In the genomic region with DNA sequence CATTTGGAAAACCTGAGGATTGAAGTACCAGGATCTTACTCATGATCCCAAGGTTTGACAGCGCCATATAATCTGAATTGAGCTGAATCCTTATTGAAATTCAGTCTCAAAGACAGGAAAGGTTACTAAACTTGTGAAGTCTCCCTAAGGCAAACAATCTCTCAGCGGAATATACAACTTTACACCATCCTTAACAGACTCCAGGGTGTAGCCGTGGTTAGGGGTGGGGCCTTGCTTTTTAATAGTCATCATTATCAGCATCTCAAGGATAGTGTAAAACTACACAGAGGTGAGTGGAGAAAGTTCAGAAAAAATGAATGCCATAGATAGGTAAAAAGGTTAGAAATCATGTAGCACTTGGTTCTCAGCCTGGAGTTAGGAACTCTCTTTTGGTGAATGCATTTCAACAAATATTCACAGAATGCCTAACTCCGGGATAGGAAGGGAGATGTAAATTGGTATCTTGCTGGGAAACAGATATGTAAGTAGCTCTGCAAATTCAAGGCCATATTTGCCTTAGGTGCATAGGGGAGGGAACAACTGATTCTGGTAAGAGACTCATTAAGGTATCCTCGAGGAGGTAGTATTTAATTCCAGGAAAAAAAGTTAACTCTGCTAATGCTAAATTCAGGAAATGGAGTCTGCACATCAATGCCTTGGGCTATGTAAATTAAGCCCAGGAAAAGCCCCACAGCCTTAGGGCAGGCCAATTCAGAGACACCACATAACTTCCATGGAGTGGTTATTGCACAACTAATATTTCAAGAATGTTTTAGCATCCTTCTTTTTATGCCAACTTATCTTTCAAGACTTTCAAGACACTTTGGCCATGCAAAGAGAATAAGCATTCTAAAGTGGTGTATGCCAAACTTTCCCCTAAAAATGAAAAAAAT, we compare ENCODE assay signal across 23 cellular contexts.
DNase-seq lines count a peak whose midpoint lies in the region; ATAC-seq and TF ChIP-seq lines count a peak whose summit lies in the region.
"Had no signal": no experiment of that assay in that cellular context is flagged by ENCODE, and none has a peak within 500 bp of the region (broad histone marks: within the 10 kb centered on the region; RNA-seq: fewer than 3 reads in every experiment).

No MANE protein-coding gene starts in this region.

- peak; percentile 60 for DNase-seq in AG10803 (ENCODE audit: low read depth)
- peak; percentile 60 for DNase-seq in M059J (ENCODE audit: low read depth)
- DNase-seq in endodermal cell, result no peak
- peak; percentile 5 for DNase-seq in iris pigment epithelial cell (ENCODE audit: low read depth)
- DNase-seq in CD8-positive, alpha-beta T cell, result no peak
- no peak for DNase-seq in OCI-LY7 (ENCODE audit: low spot score)
- DNase-seq in stimulated activated CD4-positive, alpha-beta T cell treated with anti-CD3 and anti-CD28 coated beads, Interleukin-12 subunit alpha, Interleukin-12 subunit beta, amount 100 ng/mL, for 4 hours, result no peak
- no peak for DNase-seq in stimulated activated naive CD8-positive, alpha-beta T cell treated with anti-CD3 and anti-CD28 coated beads, Interleukin-15, amount 100 ng/mL, for 72 hours
- DNase-seq: activated CD8-positive, alpha-beta T cell treated with anti-CD3 and anti-CD28 coated beads for 36 hours; activated effector memory CD4-positive, alpha-beta T cell treated with anti-CD3 and anti-CD28 coated beads, Interleukin-2, amount 50 U/mL, for 16 hours; activated naive CD8-positive, alpha-beta T cell treated with anti-CD3 and anti-CD28 coated beads, Interleukin-2, amount 50 U/mL, for 24 hours; brain microvascular endothelial cell; DND-41; effector CD4-positive, alpha-beta T cell; erythroblast; NCI-H2029 treated with DMSO at 0.1 percent for 48 hours; NCI-H345; Right ventricle myocardium superior had no signal

- no peak for TF ChIP-seq CTCF in AG10803 (conservative IDR thresholded peaks at IDR 0.05; ENCODE audit: low read length)
- no peak for TF ChIP-seq CTCF in endodermal cell (conservative IDR thresholded peaks at IDR 0.05)
- no peak for TF ChIP-seq CTCF in CD8-positive, alpha-beta T cell (IDR thresholded peaks at IDR 0.05)
- no peak for TF ChIP-seq CTCF in OCI-LY7 (conservative IDR thresholded peaks at IDR 0.05; ENCODE audit: low read length)

- H3K79me2 ChIP-seq in OCI-LY7 (ENCODE audit: insufficient read depth, low read depth, low read length), result no peaks in the 10 kb centered on the region

- no peak overlapping the region for H3K27ac Mint-ChIP-seq in endodermal cell
- H3K27ac Mint-ChIP-seq in CD8-positive, alpha-beta T cell, result no peak overlapping the region
- H3K27ac Mint-ChIP-seq in stimulated activated naive CD8-positive, alpha-beta T cell treated with anti-CD3 and anti-CD28 coated beads, Interleukin-15, amount 100 ng/mL, for 72 hours, result no peak overlapping the region
- H3K27ac Mint-ChIP-seq: activated CD8-positive, alpha-beta T cell treated with anti-CD3 and anti-CD28 coated beads for 36 hours; activated naive CD8-positive, alpha-beta T cell treated with anti-CD3 and anti-CD28 coated beads, Interleukin-2, amount 50 U/mL, for 24 hours; IgD-negative memory B cell; memory B cell had no signal

- H4K20me1 ChIP-seq in OCI-LY7 (ENCODE audit: insufficient read depth, low read length), result no peaks in the 10 kb centered on the region
- H4K20me1 ChIP-seq: BLaER1 had no signal

- H3K36me3 ChIP-seq in endodermal cell (ENCODE audit: control insufficient read depth, insufficient read depth, low read length) (no peaks in the 10 kb centered on the region), OCI-LY7 (ENCODE audit: insufficient read depth, low read length) (no peaks in the 10 kb centered on the region)
- no peaks in the 10 kb centered on the region for H3K36me3 ChIP-seq in CD8-positive, alpha-beta T cell (ENCODE audit: insufficient read depth, low read length)
- H3K36me3 ChIP-seq: BLaER1, brain microvascular endothelial cell, HAP-1, prostate gland had no signal

- no peak overlapping the region for H3K4me2 ChIP-seq in OCI-LY7 (ENCODE audit: low read length)
- H3K4me2 ChIP-seq: BLaER1 had no signal

- no peak overlapping the region for H3K4me3 Mint-ChIP-seq in endodermal cell
- no peak overlapping the region for H3K4me3 Mint-ChIP-seq in CD8-positive, alpha-beta T cell
- no peak overlapping the region for H3K4me3 Mint-ChIP-seq in stimulated activated naive CD8-positive, alpha-beta T cell treated with anti-CD3 and anti-CD28 coated beads, Interleukin-15, amount 100 ng/mL, for 72 hours
- H3K4me3 Mint-ChIP-seq: activated CD8-positive, alpha-beta T cell treated with anti-CD3 and anti-CD28 coated beads for 36 hours; activated naive CD8-positive, alpha-beta T cell treated with anti-CD3 and anti-CD28 coated beads, Interleukin-2, amount 50 U/mL, for 24 hours; IgD-negative memory B cell; memory B cell had no signal

- H3K27ac ChIP-seq in endodermal cell (ENCODE audit: low read depth, low read length), result no peak overlapping the region
- H3K27ac ChIP-seq in CD8-positive, alpha-beta T cell (ENCODE audit: low read depth, low read length), result no peak overlapping the region
- no peak overlapping the region for H3K27ac ChIP-seq in OCI-LY7 (ENCODE audit: low read depth, low read length, poor library complexity, severe bottlenecking)
- H3K27ac ChIP-seq: BLaER1, brain microvascular endothelial cell, prostate gland had no signal

- H3K9me3 Mint-ChIP-seq in endodermal cell, result no peaks in the 10 kb centered on the region
- H3K9me3 Mint-ChIP-seq in CD8-positive, alpha-beta T cell, result no peaks in the 10 kb centered on the region
- H3K9me3 Mint-ChIP-seq in stimulated activated naive CD8-positive, alpha-beta T cell treated with anti-CD3 and anti-CD28 coated beads, Interleukin-15, amount 100 ng/mL, for 72 hours, result no peaks in the 10 kb centered on the region
- H3K9me3 Mint-ChIP-seq: activated CD8-positive, alpha-beta T cell treated with anti-CD3 and anti-CD28 coated beads for 36 hours; activated naive CD8-positive, alpha-beta T cell treated with anti-CD3 and anti-CD28 coated beads, Interleukin-2, amount 50 U/mL, for 24 hours; IgD-negative memory B cell; memory B cell had no signal

- no peak for ATAC-seq in CD8-positive, alpha-beta T cell
- ATAC-seq in stimulated activated naive CD8-positive, alpha-beta T cell treated with anti-CD3 and anti-CD28 coated beads, Interleukin-15, amount 100 ng/mL, for 72 hours, result no peak
- ATAC-seq: activated CD8-positive, alpha-beta T cell treated with anti-CD3 and anti-CD28 coated beads for 36 hours; activated naive CD8-positive, alpha-beta T cell treated with anti-CD3 and anti-CD28 coated beads, Interleukin-2, amount 50 U/mL, for 24 hours had no signal

- CTCF ChIA-PET in CD8-positive, alpha-beta T cell (lab: Charles Lee), result no interaction called here
- CTCF ChIA-PET in OCI-LY7 (lab: Charles Lee; ENCODE audit: unreplicated experiment), result no interaction called here

- H3K27me3 ChIP-seq in endodermal cell (ENCODE audit: control insufficient read depth, insufficient read depth, low read length, poor library complexity, severe bottlenecking), result no peaks in the 10 kb centered on the region
- H3K27me3 ChIP-seq in CD8-positive, alpha-beta T cell (ENCODE audit: insufficient read depth, low read length), result no peaks in the 10 kb centered on the region
- H3K27me3 ChIP-seq: BLaER1, brain microvascular endothelial cell had no signal

- intact Hi-C loops in CD8-positive, alpha-beta T cell (cut with DNase I, micrococcal nuclease), result no loop called here
- intact Hi-C loops in OCI-LY7 (cut with micrococcal nuclease; ENCODE audit: unreplicated experiment), result no loop called here

- H3K36me3 Mint-ChIP-seq in endodermal cell (ENCODE audit: low read depth), result no peaks in the 10 kb centered on the region
- no peaks in the 10 kb centered on the region for H3K36me3 Mint-ChIP-seq in CD8-positive, alpha-beta T cell
- H3K36me3 Mint-ChIP-seq: IgD-negative memory B cell, memory B cell had no signal

- no TSS peak for BruUV-seq in OCI-LY7 (replicated peaks; lab: Mats Ljungman, UMichigan)

- H2AFZ ChIP-seq in OCI-LY7 (ENCODE audit: low read length), result no peak overlapping the region

- no peak overlapping the region for H3K4me3 ChIP-seq in AG10803 (ENCODE audit: low read length)
- H3K4me3 ChIP-seq in endodermal cell (ENCODE audit: low read length), result peak overlapping the region; percentile 4
- H3K4me3 ChIP-seq in CD8-positive, alpha-beta T cell (ENCODE audit: low read depth, low read length), result no peak overlapping the region
- no peak overlapping the region for H3K4me3 ChIP-seq in OCI-LY7 (ENCODE audit: low read depth, low read length, poor library complexity, severe bottlenecking)
- H3K4me3 ChIP-seq: BLaER1, HAP-1, prostate gland had no signal

- H3K9me3 ChIP-seq in endodermal cell (ENCODE audit: control insufficient read depth, low read length) (no peaks in the 10 kb centered on the region), OCI-LY7 (ENCODE audit: low read length) (no peaks in the 10 kb centered on the region)
- H3K9me3 ChIP-seq in CD8-positive, alpha-beta T cell (ENCODE audit: low read length), result no peaks in the 10 kb centered on the region
- H3K9me3 ChIP-seq: BLaER1, HAP-1, prostate gland had no signal

- H3K4me1 ChIP-seq in endodermal cell (ENCODE audit: control insufficient read depth, insufficient read depth, low read length) (peaks cover 5% of the 10 kb centered on the region), OCI-LY7 (ENCODE audit: insufficient read depth, low read length, poor library complexity, severe bottlenecking) (no peaks in the 10 kb centered on the region)
- no peaks in the 10 kb centered on the region for H3K4me1 ChIP-seq in CD8-positive, alpha-beta T cell (ENCODE audit: insufficient read depth, low read length)
- H3K4me1 ChIP-seq: BLaER1, prostate gland had no signal

- WGBS in endodermal cell (ENCODE audit: insufficient coverage in 1 of 2, insufficient read length in 1 of 2), 2 experiments, result 0 to 40% methylated on average over 1 to 5 of the region's 5 CpGs

- H3K27me3 Mint-ChIP-seq in endodermal cell (ENCODE audit: insufficient read depth), result no peaks in the 10 kb centered on the region
- peaks cover 9% of the 10 kb centered on the region for H3K27me3 Mint-ChIP-seq in CD8-positive, alpha-beta T cell (ENCODE audit: low read depth)
- peaks cover 17% of the 10 kb centered on the region for H3K27me3 Mint-ChIP-seq in stimulated activated naive CD8-positive, alpha-beta T cell treated with anti-CD3 and anti-CD28 coated beads, Interleukin-15, amount 100 ng/mL, for 72 hours
- H3K27me3 Mint-ChIP-seq: IgD-negative memory B cell had no signal

- H3K9ac ChIP-seq in endodermal cell (ENCODE audit: extremely low read depth, low read length, poor library complexity, severe bottlenecking), result no peak overlapping the region
- H3K9ac ChIP-seq: BLaER1 had no signal

- POLR2A ChIA-PET in CD8-positive, alpha-beta T cell (lab: Charles Lee), result no interaction called here
- POLR2A ChIA-PET in OCI-LY7 (lab: Charles Lee), result interaction anchor here (1.1 to 1.2 kb wide), 2 partner anchors 57 to 72 kb away, joined by 3 to 4 read pairs; no protein-coding TSS in a partner anchor

- peaks cover 41% of the 10 kb centered on the region for H3K4me1 Mint-ChIP-seq in endodermal cell
- H3K4me1 Mint-ChIP-seq in CD8-positive, alpha-beta T cell (ENCODE audit: low read depth), result no peaks in the 10 kb centered on the region
- H3K4me1 Mint-ChIP-seq in stimulated activated naive CD8-positive, alpha-beta T cell treated with anti-CD3 and anti-CD28 coated beads, Interleukin-15, amount 100 ng/mL, for 72 hours, result no peaks in the 10 kb centered on the region
- H3K4me1 Mint-ChIP-seq: activated naive CD8-positive, alpha-beta T cell treated with anti-CD3 and anti-CD28 coated beads, Interleukin-2, amount 50 U/mL, for 24 hours; IgD-negative memory B cell; memory B cell had no signal

- H3K9me2 ChIP-seq in OCI-LY7 (ENCODE audit: insufficient read depth, low read length), result peaks cover 3% of the 10 kb centered on the region; the same call in 1 of the 2 replicates

Comparison
In these comparisons a context has a peak if more than half of its experiments do, and no peak if none do; other contexts are left out.
1. DNase-seq: peak in AG10803 (single experiment), M059J (single experiment) and iris pigment epithelial cell (single experiment); none in endodermal cell (single experiment), CD8-positive, alpha-beta T cell (0 of 7), OCI-LY7 (single experiment), stimulated activated CD4-positive, alpha-beta T cell treated with anti-CD3 and anti-CD28 coated beads, Interleukin-12 subunit alpha, Interleukin-12 subunit beta, amount 100 ng/mL, for 4 hours (single experiment) and stimulated activated naive CD8-positive, alpha-beta T cell treated with anti-CD3 and anti-CD28 coated beads, Interleukin-15, amount 100 ng/mL, for 72 hours (0 of 2).